In genomic region chr10:33215635-33216034, GRCh38 we compare ENCODE assay signal across 18 cellular contexts.
DNase-seq lines count a peak whose midpoint lies in the region; ATAC-seq and TF ChIP-seq lines count a peak whose summit lies in the region.
"Had no signal": no experiment of that assay in that cellular context is flagged by ENCODE, and none has a peak within 500 bp of the region (broad histone marks: within the 10 kb centered on the region; RNA-seq: fewer than 3 reads in every experiment).

No MANE protein-coding gene starts in this region.

- no peak overlapping the region for H3K4me2 ChIP-seq in GM23248 (ENCODE audit: unreplicated experiment)
- H3K4me2 ChIP-seq: BLaER1 had no signal

- no peak overlapping the region for H2AFZ ChIP-seq in GM23248

- H3K4me3 ChIP-seq in GM23248 = no peak overlapping the region
- no peak overlapping the region for H3K4me3 ChIP-seq in astrocyte of the spinal cord (ENCODE audit: low read depth, low read length)
- no peak overlapping the region for H3K4me3 ChIP-seq in psoas muscle
- H3K4me3 ChIP-seq in colonic mucosa = no peak overlapping the region
- H3K4me3 ChIP-seq: BLaER1, breast epithelium, pancreas had no signal

- H3K36me3 ChIP-seq in GM23248 (ENCODE audit: low read depth) (peaks cover 48% of the 10 kb centered on the region), psoas muscle (ENCODE audit: insufficient read depth in 1 of 2, low read depth in 1 of 2) (peaks cover 8 to 92% of the 10 kb centered on the region in 2 donors), colonic mucosa (no peaks in the 10 kb centered on the region)
- H3K36me3 ChIP-seq: breast epithelium had no signal

- peak; percentile 38 for DNase-seq in GM23248
- DNase-seq in astrocyte of the spinal cord (ENCODE audit: low read depth, low spot score) = peak; percentile 53
- no peak for DNase-seq in Right ventricle myocardium superior
- no peak for DNase-seq in psoas muscle
- no peak for DNase-seq in UCSD-AML1 (lab: John Stamatoyannopoulos, UW; ENCODE audit: unreplicated experiment)
- no peak for DNase-seq in superior temporal gyrus (ENCODE audit: extremely low spot score)
- DNase-seq in NCI-H2107 (lab: John Stamatoyannopoulos, UW) = no peak
- DNase-seq in colonic mucosa = no peak
- DNase-seq: activated B cell treated with CpG ODN at 0.5 μM for 24 hours; activated gamma-delta T cell; DMS 273 treated with DMSO at 0.1 percent for 48 hours; head of caudate nucleus; NCI-H774; pancreas; stimulated activated naive CD8-positive, alpha-beta T cell treated with anti-CD3 and anti-CD28 coated beads, Interleukin-15, Interleukin-2, amounts not matched to agents 100 U/mL and 50 U/mL, for 24 hours had no signal

- intact Hi-C loops in Right ventricle myocardium superior (cut with DNase I) = no loop called here
- intact Hi-C loops in psoas muscle (cut with DNase I) = no loop called here
- intact Hi-C loops in colonic mucosa (cut with DNase I) = no loop called here

- TF ChIP-seq CTCF in astrocyte of the spinal cord (IDR thresholded peaks at IDR 0.05; ENCODE audit: low read depth, low read length) (no peak), psoas muscle (IDR thresholded peaks at IDR 0.05) (no peak), colonic mucosa (IDR thresholded peaks at IDR 0.05) (no peak)

- no peaks in the 10 kb centered on the region for H3K9me3 ChIP-seq in GM23248 (ENCODE audit: low read depth)
- H3K9me3 ChIP-seq in psoas muscle = no peaks in the 10 kb centered on the region
- H3K9me3 ChIP-seq in colonic mucosa = no peaks in the 10 kb centered on the region
- H3K9me3 ChIP-seq: breast epithelium, pancreas had no signal

- H3K9ac ChIP-seq in GM23248 (no peak overlapping the region), colonic mucosa (ENCODE audit: low read depth in 2 of 2, low read length in 2 of 2) (no peak overlapping the region)
- H3K9ac ChIP-seq: BLaER1 had no signal

- in situ Hi-C loops in GM23248 (cut with MboI) = loop anchor here (25.0 kb wide), 1 partner anchor 1422 kb away; no protein-coding TSS in a partner anchor
- in situ Hi-C loops in astrocyte of the spinal cord (cut with HindIII; ENCODE audit: low sequenced_read_pairs) = no loop called here

- 94 to 95% methylated on average over 3 of the region's 3 CpGs for WGBS in GM23248 (ENCODE audit: low coverage in 1 of 2, low lambda C conversion rate in 2 of 2, missing lambda C conversion rate in 2 of 2), 2 experiments
- 65 to 73% (median 66%) methylated on average over 3 of the region's 3 CpGs for WGBS in psoas muscle, 3 donors

- H3K27ac ChIP-seq in GM23248 (peak overlapping the region; percentile 65), psoas muscle (no peak overlapping the region), colonic mucosa (no peak overlapping the region)
- H3K27ac ChIP-seq: BLaER1, breast epithelium, pancreas had no signal

- peak; percentile 83 for ATAC-seq in Right ventricle myocardium superior (ENCODE audit: poor library complexity)
- ATAC-seq in psoas muscle = peak in 3 of 4 donors; percentile 28 to 58 (median 46)
- ATAC-seq: HCT116; stimulated activated naive CD8-positive, alpha-beta T cell treated with anti-CD3 and anti-CD28 coated beads, Interleukin-15, Interleukin-2, amounts not matched to agents 100 U/mL and 50 U/mL, for 24 hours had no signal

- H3K27me3 ChIP-seq in GM23248 (replicated peaks; ENCODE audit: insufficient read depth) (no peaks in the 10 kb centered on the region), psoas muscle (ENCODE audit: insufficient read depth in 3 of 3, low read length in 2 of 3) (no peaks in the 10 kb centered on the region), colonic mucosa (no peaks in the 10 kb centered on the region)
- H3K27me3 ChIP-seq: BLaER1, breast epithelium, pancreas had no signal

- H4K20me1 ChIP-seq in GM23248 (ENCODE audit: insufficient read depth) = no peaks in the 10 kb centered on the region
- H4K20me1 ChIP-seq: BLaER1 had no signal

- no peaks in the 10 kb centered on the region for H3K9me2 ChIP-seq in GM23248 (ENCODE audit: insufficient read depth)

- peaks cover 81% of the 10 kb centered on the region for H3F3A ChIP-seq in GM23248 (ENCODE audit: insufficient read depth)

- H3K4me1 ChIP-seq in GM23248 (ENCODE audit: insufficient read depth) (peaks cover 56% of the 10 kb centered on the region), psoas muscle (peaks cover 12% of the 10 kb centered on the region), colonic mucosa (peaks cover 5% of the 10 kb centered on the region)
- H3K4me1 ChIP-seq: breast epithelium, pancreas had no signal

- peaks cover 53% of the 10 kb centered on the region for H3K79me2 ChIP-seq in GM23248 (ENCODE audit: insufficient read depth)

Comparison
In these comparisons a context has a peak if more than half of its experiments do, and no peak if none do; other contexts are left out.
1. DNase-seq: peak in GM23248 (single experiment) and astrocyte of the spinal cord (single experiment); none in Right ventricle myocardium superior (single experiment), psoas muscle (0 of 2), UCSD-AML1 (single experiment), superior temporal gyrus (single experiment), NCI-H2107 (single experiment) and colonic mucosa (single experiment).